8 cellular contexts compared by ENCODE assay signal in the genomic region with DNA sequence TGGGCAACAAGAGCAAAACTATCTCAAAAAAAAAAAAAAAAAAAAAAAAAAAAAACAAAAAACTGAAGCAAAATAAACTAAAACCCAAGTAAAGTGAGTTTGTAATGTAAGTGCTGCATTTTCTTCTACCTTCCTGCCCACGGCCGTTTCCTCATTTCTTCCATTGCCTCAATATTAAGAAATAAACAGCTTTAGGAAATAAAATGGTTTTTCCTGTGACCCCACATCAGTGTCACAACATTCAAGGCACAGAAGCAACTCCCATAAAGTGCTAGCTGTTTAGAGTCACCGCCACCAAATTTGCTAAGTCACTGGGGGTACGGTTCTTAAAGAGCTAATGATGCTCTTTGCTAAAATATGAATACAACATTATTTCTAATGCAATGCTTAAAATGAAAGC. TPM values are rescaled to one million over a fixed set of nuclear protein-coding genes. Genes with fewer than 3 reads are reported as not detected.
DNase-seq lines count a peak whose midpoint lies in the region; ATAC-seq and TF ChIP-seq lines count a peak whose summit lies in the region.

No MANE protein-coding gene starts in this region.

- peak overlapping the region; percentile 96 for H3K4me3 Mint-ChIP-seq in activated naive CD4-positive, alpha-beta T cell treated with anti-CD3 and anti-CD28 coated beads, Interleukin-2, amount 10 ng/mL, durations not matched to agents 7 days and 5 days

- CTCF ChIA-PET in activated naive CD4-positive, alpha-beta T cell treated with anti-CD3 and anti-CD28 coated beads, Interleukin-2, amount 10 ng/mL, durations not matched to agents 7 days and 5 days (lab: Charles Lee) = interaction anchor here (1.0 to 2.6 kb wide), 7 partner anchors 9 to 46 kb away, joined by 3 to 16 read pairs (median 8); no protein-coding TSS in a partner anchor

- ATAC-seq in lower lobe of right lung (no peak), GM18861 (IDR thresholded peaks at IDR 0.05; ENCODE audit: unreplicated experiment) (no peak), GM18868 (IDR thresholded peaks at IDR 0.05; ENCODE audit: unreplicated experiment) (no peak)

- intact Hi-C loops in lower lobe of right lung (cut with DNase I) = no loop called here

- peaks cover 63% of the 10 kb centered on the region for H3K4me1 Mint-ChIP-seq in activated naive CD4-positive, alpha-beta T cell treated with anti-CD3 and anti-CD28 coated beads, Interleukin-2, amount 10 ng/mL, durations not matched to agents 7 days and 5 days

- DNase-seq in AG10803 (ENCODE audit: low read depth) = no peak
- DNase-seq in KG1 (lab: John Stamatoyannopoulos, UW) = peak; percentile 8
- DNase-seq in activated naive CD4-positive, alpha-beta T cell treated with anti-CD3 and anti-CD28 coated beads, Interleukin-2, amount 10 ng/mL, durations not matched to agents 7 days and 5 days = no peak
- no peak for DNase-seq in lower lobe of right lung
- no peak for DNase-seq in NK-92 treated with Interleukin-12 subunit alpha and Interleukin-12 subunit beta, amount 100 ng/mL, for 24 hours (lab: John Stamatoyannopoulos, UW)
- no peak for DNase-seq in activated gamma-delta T cell treated with Interleukin-2 at 50 U/mL for 16 hours

- peak overlapping the region; percentile 93 for H3K27ac Mint-ChIP-seq in activated naive CD4-positive, alpha-beta T cell treated with anti-CD3 and anti-CD28 coated beads, Interleukin-2, amount 10 ng/mL, durations not matched to agents 7 days and 5 days

- H3K9me3 Mint-ChIP-seq in activated naive CD4-positive, alpha-beta T cell treated with anti-CD3 and anti-CD28 coated beads, Interleukin-2, amount 10 ng/mL, durations not matched to agents 7 days and 5 days = no peaks in the 10 kb centered on the region

- H3K9me3 ChIP-seq in lower lobe of right lung = no peaks in the 10 kb centered on the region

- H3K27me3 ChIP-seq in lower lobe of right lung (ENCODE audit: low read depth) = no peaks in the 10 kb centered on the region

- H3K27ac ChIP-seq in lower lobe of right lung = peak overlapping the region; percentile 96

- TF ChIP-seq CTCF in AG10803 (conservative IDR thresholded peaks at IDR 0.05; ENCODE audit: low read length) (no peak), lower lobe of right lung (IDR thresholded peaks at IDR 0.05) (no peak)

- H3K4me1 ChIP-seq in lower lobe of right lung = peaks cover 63% of the 10 kb centered on the region

- H3K36me3 ChIP-seq in lower lobe of right lung = peaks cover 15% of the 10 kb centered on the region

- H3K4me3 ChIP-seq in AG10803 (ENCODE audit: low read length) (peak overlapping the region; percentile 63), lower lobe of right lung (peak overlapping the region; percentile 99)

- no peaks in the 10 kb centered on the region for H3K27me3 Mint-ChIP-seq in activated naive CD4-positive, alpha-beta T cell treated with anti-CD3 and anti-CD28 coated beads, Interleukin-2, amount 10 ng/mL, durations not matched to agents 7 days and 5 days

- peaks cover 57% of the 10 kb centered on the region for H3K36me3 Mint-ChIP-seq in activated naive CD4-positive, alpha-beta T cell treated with anti-CD3 and anti-CD28 coated beads, Interleukin-2, amount 10 ng/mL, durations not matched to agents 7 days and 5 days

RNA-seq across cellular contexts. Expression of gene PKM, which starts 3.3 kb away (rescaled TPM):
- 443 TPM for total RNA-seq in lower lobe of right lung

RNA-seq across cellular contexts. Expression of gene GRAMD2A, which starts 30.1 kb away (rescaled TPM):
- 29.3 TPM for total RNA-seq in lower lobe of right lung

RNA-seq across cellular contexts. Expression of gene PARP6, which starts 44.6 kb away (rescaled TPM):
- 72.2 TPM for total RNA-seq in lower lobe of right lung
